Comparison of ENCODE assay signal across 1 cellular context in the genomic region with DNA sequence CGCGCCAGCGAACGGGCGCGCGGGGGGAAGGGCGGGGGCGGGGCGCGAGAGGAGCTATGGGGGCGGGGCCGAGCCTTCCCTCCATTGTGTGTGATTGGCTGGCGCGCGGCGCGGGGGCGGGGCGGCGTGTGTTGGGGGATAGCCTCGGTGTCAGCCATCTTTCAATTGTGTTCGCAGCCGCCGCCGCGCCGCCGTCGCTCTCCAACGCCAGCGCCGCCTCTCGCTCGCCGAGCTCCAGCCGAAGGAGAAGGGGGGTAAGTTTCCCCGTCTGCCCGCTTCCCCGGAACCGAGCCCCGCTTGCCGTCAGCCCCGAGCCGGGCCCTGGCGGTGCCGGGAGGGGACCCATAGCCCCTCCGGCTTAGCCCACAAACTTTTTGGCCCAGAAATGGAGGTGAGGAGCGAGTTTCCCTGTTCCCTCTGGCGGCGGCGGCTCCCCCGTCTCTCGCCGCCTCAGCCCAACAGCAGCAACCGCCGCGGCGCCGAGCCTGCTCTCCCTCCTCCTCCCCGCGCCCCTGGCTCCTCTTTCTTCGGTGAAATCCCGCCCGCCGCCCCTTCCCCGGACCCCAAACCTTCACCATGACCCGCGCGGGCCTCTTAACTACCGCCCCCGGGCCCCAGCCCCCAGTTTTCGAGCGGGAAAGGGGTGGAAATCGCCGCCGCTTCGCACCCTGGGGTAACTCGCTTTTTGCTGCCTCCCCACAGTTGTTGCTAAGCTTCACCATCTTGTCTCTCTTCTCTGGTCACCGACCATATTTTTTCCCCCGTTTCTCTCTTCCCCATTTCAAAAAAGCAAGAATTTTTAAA.
TF ChIP-seq lines count a peak whose summit lies in the region.

A gene (plus strand): TSS at position 159 of the 804 bp plus-strand sequence. CDS start 1,636 bp downstream, outside the sequence.

TF ChIP-seq in HepG2, 621 proteins besides CTCF, POLR2A, EP300 and RAD21 (continued from another document and continues in another):
- TF ChIP-seq, protein P1, sequence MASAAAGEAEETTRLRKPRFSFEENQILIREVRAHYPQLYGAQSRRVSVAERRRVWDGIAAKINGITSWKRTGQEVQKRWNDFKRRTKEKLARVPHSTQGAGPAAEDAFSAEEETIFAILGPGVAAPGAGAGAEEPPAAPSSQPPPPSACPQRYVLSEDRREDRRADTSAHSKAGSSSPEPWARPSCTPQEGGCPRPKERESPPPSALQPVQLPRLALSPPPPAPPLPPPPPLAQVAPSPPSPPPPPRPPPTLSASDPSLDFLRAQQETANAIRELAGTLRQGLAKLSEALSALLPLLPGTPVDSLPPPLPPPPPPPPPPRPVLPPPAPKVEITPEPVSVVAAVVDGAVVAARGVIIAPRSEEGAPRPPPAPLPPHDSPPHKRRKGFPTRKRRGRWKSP (CRISPR knock-in tag; IDR thresholded peaks at IDR 0.05): peak; percentile 83
- TF ChIP-seq, protein P2, sequence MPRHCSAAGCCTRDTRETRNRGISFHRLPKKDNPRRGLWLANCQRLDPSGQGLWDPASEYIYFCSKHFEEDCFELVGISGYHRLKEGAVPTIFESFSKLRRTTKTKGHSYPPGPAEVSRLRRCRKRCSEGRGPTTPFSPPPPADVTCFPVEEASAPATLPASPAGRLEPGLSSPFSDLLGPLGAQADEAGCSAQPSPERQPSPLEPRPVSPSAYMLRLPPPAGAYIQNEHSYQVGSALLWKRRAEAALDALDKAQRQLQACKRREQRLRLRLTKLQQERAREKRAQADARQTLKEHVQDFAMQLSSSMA (CRISPR knock-in tag; IDR thresholded peaks at IDR 0.05): no peak
- TF ChIP-seq ZNF709 (CRISPR knock-in tag; IDR thresholded peaks at IDR 0.05) (peak; percentile 83), KDM1A (CRISPR knock-in tag; IDR thresholded peaks at IDR 0.05) (no peak), ARID2 (CRISPR knock-in tag; IDR thresholded peaks at IDR 0.05; ENCODE audit: borderline replicate concordance) (no peak), SRSF4 (IDR thresholded peaks at IDR 0.05; ENCODE audit: low read depth, low read length, poor library complexity, severe bottlenecking) (no peak), ZBTB21 (CRISPR knock-in tag; IDR thresholded peaks at IDR 0.05) (no peak), NONO (IDR thresholded peaks at IDR 0.05) (no peak), NONO (CRISPR knock-in tag; conservative IDR thresholded peaks at IDR 0.05) (peak; percentile 70), HIVEP1 (CRISPR knock-in tag; IDR thresholded peaks at IDR 0.05) (no peak; the same call in 1 of the 2 replicates), TCF7 (IDR thresholded peaks at IDR 0.05; ENCODE audit: low read depth) (no peak), ATF7 (IDR thresholded peaks at IDR 0.05) (no peak), ATF7 (CRISPR knock-in tag; IDR thresholded peaks at IDR 0.05) (no peak), TBX3 (IDR thresholded peaks at IDR 0.05; ENCODE audit: borderline replicate concordance) (no peak), ZKSCAN5 (CRISPR knock-in tag; IDR thresholded peaks at IDR 0.05) (no peak), ZNF724P (CRISPR knock-in tag; IDR thresholded peaks at IDR 0.05; ENCODE audit: borderline replicate concordance) (no peak), RBM22 (optimal IDR thresholded peaks at IDR 0.05; ENCODE audit: low read length) (no peak), ZNF577 (CRISPR knock-in tag; IDR thresholded peaks at IDR 0.05; ENCODE audit: borderline replicate concordance, low read depth) (no peak), ZNF264 (CRISPR knock-in tag; IDR thresholded peaks at IDR 0.05) (no peak), ZNF670 (CRISPR knock-in tag; IDR thresholded peaks at IDR 0.05; ENCODE audit: borderline replicate concordance) (no peak), ZNF773 (CRISPR knock-in tag; IDR thresholded peaks at IDR 0.05; ENCODE audit: borderline replicate concordance) (no peak), TBX2 (CRISPR knock-in tag; IDR thresholded peaks at IDR 0.05; ENCODE audit: borderline replicate concordance) (peak; percentile 48), ZNF143 (CRISPR knock-in tag; IDR thresholded peaks at IDR 0.05) (no peak), ZNF605 (CRISPR knock-in tag; IDR thresholded peaks at IDR 0.05) (no peak), ZNF274 (CRISPR knock-in tag; IDR thresholded peaks at IDR 0.05) (no peak), KDM5B (CRISPR knock-in tag; IDR thresholded peaks at IDR 0.05; ENCODE audit: borderline replicate concordance) (peak; percentile 65), JARID2 (CRISPR knock-in tag; IDR thresholded peaks at IDR 0.05; ENCODE audit: insufficient replicate concordance) (no peak), ZNF7 (CRISPR knock-in tag; IDR thresholded peaks at IDR 0.05) (no peak), ZNF253 (CRISPR knock-in tag; IDR thresholded peaks at IDR 0.05; ENCODE audit: borderline replicate concordance) (no peak), BORCS8-MEF2B (CRISPR knock-in tag; IDR thresholded peaks at IDR 0.05) (peak; percentile 67; the same call in 1 of the 2 replicates), FOXA3 (CRISPR knock-in tag; IDR thresholded peaks at IDR 0.05) (no peak), SALL2 (CRISPR knock-in tag; IDR thresholded peaks at IDR 0.05) (no peak), PRPF4 (IDR thresholded peaks at IDR 0.05; ENCODE audit: low read depth, low read length, poor library complexity, severe bottlenecking) (no peak), DNMT1 (CRISPR knock-in tag; IDR thresholded peaks at IDR 0.05) (no peak), HCFC1 (IDR thresholded peaks at IDR 0.05; ENCODE audit: low read depth, low read length) (no peak), NR2F6 (IDR thresholded peaks at IDR 0.05) (no peak), NR2F6 (CRISPR knock-in tag; IDR thresholded peaks at IDR 0.05) (no peak), ZSCAN22 (CRISPR knock-in tag; IDR thresholded peaks at IDR 0.05) (no peak), MEIS2 (CRISPR knock-in tag; IDR thresholded peaks at IDR 0.05) (no peak), ZNF230 (CRISPR knock-in tag; IDR thresholded peaks at IDR 0.05) (no peak), HMG20A (CRISPR knock-in tag; IDR thresholded peaks at IDR 0.05; ENCODE audit: borderline replicate concordance) (no peak), ZNF496 (CRISPR knock-in tag; IDR thresholded peaks at IDR 0.05; ENCODE audit: insufficient replicate concordance) (no peak), MXD4 (CRISPR knock-in tag; IDR thresholded peaks at IDR 0.05) (0 out of 2 replicates have a peak, but pooled peaks have one; percentile 9), ZNF607 (CRISPR knock-in tag; IDR thresholded peaks at IDR 0.05; ENCODE audit: borderline replicate concordance) (peak; percentile 66; the same call in 1 of the 2 replicates), SNRNP70 (IDR thresholded peaks at IDR 0.05; ENCODE audit: low read depth, low read length) (no peak)
- TF ChIP-seq, protein P3, sequence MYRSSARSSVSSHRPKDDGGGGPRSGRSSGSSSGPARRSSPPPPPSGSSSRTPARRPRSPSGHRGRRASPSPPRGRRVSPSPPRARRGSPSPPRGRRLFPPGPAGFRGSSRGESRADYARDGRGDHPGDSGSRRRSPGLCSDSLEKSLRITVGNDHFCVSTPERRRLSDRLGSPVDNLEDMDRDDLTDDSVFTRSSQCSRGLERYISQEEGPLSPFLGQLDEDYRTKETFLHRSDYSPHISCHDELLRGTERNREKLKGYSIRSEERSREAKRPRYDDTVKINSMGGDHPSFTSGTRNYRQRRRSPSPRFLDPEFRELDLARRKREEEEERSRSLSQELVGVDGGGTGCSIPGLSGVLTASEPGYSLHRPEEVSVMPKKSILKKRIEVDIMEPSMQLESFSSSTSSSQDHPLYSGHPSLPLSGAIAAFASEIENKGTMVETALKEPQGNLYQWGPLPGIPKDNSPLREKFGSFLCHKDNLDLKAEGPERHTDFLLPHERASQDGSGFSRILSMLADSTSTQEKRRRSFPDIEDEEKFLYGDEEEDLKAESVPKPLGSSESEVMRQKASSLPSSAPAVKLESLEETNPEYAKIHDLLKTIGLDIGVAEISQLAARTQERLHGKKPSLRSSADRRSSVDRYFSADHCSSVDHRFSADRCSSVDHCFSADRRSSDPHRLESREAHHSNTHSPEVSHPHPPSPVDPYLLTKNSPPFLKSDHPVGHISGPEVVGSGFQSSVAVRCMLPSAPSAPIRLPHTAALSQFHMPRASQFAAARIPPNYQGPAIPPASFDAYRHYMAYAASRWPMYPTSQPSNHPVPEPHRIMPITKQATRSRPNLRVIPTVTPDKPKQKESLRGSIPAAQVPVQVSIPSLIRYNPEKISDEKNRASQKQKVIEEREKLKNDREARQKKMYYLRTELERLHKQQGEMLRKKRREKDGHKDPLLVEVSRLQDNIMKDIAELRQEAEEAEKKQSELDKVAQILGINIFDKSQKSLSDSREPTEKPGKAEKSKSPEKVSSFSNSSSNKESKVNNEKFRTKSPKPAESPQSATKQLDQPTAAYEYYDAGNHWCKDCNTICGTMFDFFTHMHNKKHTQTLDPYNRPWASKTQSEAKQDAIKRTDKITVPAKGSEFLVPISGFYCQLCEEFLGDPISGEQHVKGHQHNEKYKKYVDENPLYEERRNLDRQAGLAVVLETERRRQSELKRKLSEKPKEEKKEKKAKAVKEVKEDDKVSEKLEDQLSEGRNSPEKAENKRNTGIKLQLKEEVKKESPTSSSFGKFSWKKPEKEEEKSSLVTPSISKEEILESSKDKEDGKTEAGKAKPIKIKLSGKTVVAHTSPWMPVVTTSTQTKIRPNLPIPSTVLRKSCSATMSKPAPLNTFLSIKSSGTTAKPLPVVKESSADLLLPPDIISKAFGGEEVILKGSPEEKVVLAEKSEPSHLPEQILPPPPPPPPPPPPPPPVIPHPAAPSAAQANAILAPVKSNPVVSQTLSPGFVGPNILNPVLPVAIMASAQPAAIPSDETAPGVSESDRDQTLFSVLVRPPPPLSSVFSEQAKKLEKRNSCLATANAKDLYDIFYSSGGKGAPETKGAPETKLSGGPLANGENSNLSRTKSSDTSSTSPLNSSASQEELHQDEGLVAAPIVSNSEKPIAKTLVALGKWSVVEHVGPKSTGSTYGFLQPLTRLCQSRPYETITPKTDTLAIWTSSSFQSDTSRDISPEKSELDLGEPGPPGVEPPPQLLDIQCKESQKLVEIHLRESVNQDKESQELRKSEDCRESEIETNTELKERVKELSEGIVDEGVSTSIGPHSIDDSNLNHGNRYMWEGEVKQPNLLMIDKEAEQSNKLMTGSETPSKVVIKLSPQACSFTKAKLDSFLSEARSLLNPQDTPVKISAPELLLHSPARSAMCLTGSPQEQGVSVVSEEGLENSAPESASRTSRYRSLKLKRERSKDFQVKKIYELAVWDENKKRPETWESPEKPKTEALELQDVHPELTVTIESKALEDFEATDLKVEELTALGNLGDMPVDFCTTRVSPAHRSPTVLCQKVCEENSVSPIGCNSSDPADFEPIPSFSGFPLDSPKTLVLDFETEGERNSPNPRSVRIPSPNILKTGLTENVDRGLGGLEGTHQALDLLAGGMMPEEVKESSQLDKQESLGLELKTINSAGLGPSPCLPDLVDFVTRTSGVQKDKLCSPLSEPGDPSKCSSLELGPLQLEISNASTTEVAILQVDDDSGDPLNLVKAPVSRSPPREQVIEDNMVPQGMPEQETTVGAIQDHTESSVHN (CRISPR knock-in tag; IDR thresholded peaks at IDR 0.05): no peak
- TF ChIP-seq, protein P4, sequence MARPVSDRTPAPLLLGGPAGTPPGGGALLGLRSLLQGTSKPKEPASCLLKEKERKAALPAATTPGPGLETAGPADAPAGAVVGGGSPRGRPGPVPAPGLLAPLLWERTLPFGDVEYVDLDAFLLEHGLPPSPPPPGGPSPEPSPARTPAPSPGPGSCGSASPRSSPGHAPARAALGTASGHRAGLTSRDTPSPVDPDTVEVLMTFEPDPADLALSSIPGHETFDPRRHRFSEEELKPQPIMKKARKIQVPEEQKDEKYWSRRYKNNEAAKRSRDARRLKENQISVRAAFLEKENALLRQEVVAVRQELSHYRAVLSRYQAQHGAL (CRISPR knock-in tag; IDR thresholded peaks at IDR 0.05; ENCODE audit: not compliant biosample characterization): no peak
- TF ChIP-seq, protein P5, sequence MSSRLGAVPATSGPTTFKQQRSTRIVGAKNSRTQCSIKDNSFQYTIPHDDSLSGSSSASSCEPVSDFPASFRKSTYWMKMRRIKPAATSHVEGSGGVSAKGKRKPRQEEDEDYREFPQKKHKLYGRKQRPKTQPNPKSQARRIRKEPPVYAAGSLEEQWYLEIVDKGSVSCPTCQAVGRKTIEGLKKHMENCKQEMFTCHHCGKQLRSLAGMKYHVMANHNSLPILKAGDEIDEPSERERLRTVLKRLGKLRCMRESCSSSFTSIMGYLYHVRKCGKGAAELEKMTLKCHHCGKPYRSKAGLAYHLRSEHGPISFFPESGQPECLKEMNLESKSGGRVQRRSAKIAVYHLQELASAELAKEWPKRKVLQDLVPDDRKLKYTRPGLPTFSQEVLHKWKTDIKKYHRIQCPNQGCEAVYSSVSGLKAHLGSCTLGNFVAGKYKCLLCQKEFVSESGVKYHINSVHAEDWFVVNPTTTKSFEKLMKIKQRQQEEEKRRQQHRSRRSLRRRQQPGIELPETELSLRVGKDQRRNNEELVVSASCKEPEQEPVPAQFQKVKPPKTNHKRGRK (CRISPR knock-in tag; IDR thresholded peaks at IDR 0.05): no peak
- TF ChIP-seq, protein P6, sequence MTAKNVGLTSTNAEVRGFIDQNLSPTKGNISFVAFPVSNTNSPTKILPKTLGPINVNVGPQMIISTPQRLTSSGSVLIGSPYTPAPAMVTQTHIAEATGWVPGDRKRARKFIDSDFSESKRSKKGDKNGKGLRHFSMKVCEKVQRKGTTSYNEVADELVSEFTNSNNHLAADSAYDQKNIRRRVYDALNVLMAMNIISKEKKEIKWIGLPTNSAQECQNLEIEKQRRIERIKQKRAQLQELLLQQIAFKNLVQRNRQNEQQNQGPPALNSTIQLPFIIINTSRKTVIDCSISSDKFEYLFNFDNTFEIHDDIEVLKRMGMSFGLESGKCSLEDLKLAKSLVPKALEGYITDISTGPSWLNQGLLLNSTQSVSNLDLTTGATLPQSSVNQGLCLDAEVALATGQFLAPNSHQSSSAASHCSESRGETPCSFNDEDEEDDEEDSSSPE (CRISPR knock-in tag; IDR thresholded peaks at IDR 0.05): 0 out of 2 replicates have a peak, but pooled peaks have one; percentile 37
- TF ChIP-seq, protein P7, sequence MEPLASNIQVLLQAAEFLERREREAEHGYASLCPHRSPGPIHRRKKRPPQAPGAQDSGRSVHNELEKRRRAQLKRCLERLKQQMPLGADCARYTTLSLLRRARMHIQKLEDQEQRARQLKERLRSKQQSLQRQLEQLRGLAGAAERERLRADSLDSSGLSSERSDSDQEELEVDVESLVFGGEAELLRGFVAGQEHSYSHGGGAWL (CRISPR knock-in tag; IDR thresholded peaks at IDR 0.05): 0 out of 2 replicates have a peak, but pooled peaks have one; percentile 53
- TF ChIP-seq, protein P8, sequence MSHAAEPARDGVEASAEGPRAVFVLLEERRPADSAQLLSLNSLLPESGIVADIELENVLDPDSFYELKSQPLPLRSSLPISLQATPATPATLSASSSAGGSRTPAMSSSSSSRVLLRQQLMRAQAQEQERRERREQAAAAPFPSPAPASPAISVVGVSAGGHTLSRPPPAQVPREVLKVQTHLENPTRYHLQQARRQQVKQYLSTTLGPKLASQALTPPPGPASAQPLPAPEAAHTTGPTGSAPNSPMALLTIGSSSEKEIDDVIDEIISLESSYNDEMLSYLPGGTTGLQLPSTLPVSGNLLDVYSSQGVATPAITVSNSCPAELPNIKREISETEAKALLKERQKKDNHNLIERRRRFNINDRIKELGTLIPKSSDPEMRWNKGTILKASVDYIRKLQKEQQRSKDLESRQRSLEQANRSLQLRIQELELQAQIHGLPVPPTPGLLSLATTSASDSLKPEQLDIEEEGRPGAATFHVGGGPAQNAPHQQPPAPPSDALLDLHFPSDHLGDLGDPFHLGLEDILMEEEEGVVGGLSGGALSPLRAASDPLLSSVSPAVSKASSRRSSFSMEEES (CRISPR knock-in tag; IDR thresholded peaks at IDR 0.05): no peak
